Comparison of ENCODE assay signal across 12 cellular contexts in genomic region chr9:31146485-31147166, GRCh38.
DNase-seq lines count a peak whose midpoint lies in the region; ATAC-seq and FAIRE-seq lines count a peak whose summit lies in the region.
"Had no signal": no experiment of that assay in that cellular context is flagged by ENCODE, and none has a peak within 500 bp of the region (broad histone marks: within the 10 kb centered on the region; RNA-seq: fewer than 3 reads in every experiment).

No MANE protein-coding gene starts in this region.

- no peak overlapping the region for H3K4me3 ChIP-seq in CD8-positive, alpha-beta memory T cell (ENCODE audit: low read length)
- H3K4me3 ChIP-seq: tibial nerve had no signal

- H3K36me3 Mint-ChIP-seq in CD8-positive, alpha-beta memory T cell, result peaks cover 0 to 4% (median 0%) of the 10 kb centered on the region in 3 donors

- H3K4me1 ChIP-seq in CD8-positive, alpha-beta memory T cell (ENCODE audit: insufficient read depth, low read length), result no peaks in the 10 kb centered on the region
- H3K4me1 ChIP-seq: tibial nerve had no signal

- H3K27me3 Mint-ChIP-seq in CD8-positive, alpha-beta memory T cell, result no peaks in the 10 kb centered on the region

- POLR2A ChIA-PET in CD8-positive, alpha-beta memory T cell (lab: Charles Lee), result no interaction called here

- H3K27ac ChIP-seq in CD8-positive, alpha-beta memory T cell (ENCODE audit: low read depth, low read length), result no peak overlapping the region
- H3K27ac ChIP-seq: 22Rv1, tibial nerve had no signal

- no peak overlapping the region for H3K27ac Mint-ChIP-seq in CD8-positive, alpha-beta memory T cell

- peaks cover 0 to 7% (median 6%) of the 10 kb centered on the region in 3 donors for H3K4me1 Mint-ChIP-seq in CD8-positive, alpha-beta memory T cell

- no peak overlapping the region for H3K4me3 Mint-ChIP-seq in CD8-positive, alpha-beta memory T cell

- no peaks in the 10 kb centered on the region for H3K27me3 ChIP-seq in CD8-positive, alpha-beta memory T cell (ENCODE audit: insufficient read depth, low read length, poor library complexity, severe bottlenecking)
- H3K27me3 ChIP-seq: tibial nerve had no signal

- peaks cover 0 to 7% (median 0%) of the 10 kb centered on the region in 5 donors for H3K9me3 Mint-ChIP-seq in CD8-positive, alpha-beta memory T cell

- ATAC-seq in GM19395 (IDR thresholded peaks at IDR 0.05; ENCODE audit: unreplicated experiment) (peak; percentile 97), HG02759 (IDR thresholded peaks at IDR 0.05; ENCODE audit: unreplicated experiment) (peak; percentile 95), HG03432 (IDR thresholded peaks at IDR 0.05; ENCODE audit: unreplicated experiment) (peak; percentile 95)
- ATAC-seq: PC-3 had no signal

- CTCF ChIA-PET in CD8-positive, alpha-beta memory T cell (lab: Charles Lee), result no interaction called here

- peak; percentile 21 for FAIRE-seq in A204.1 (lab: Jason Lieb, UNC)

- no peaks in the 10 kb centered on the region for H3K9me3 ChIP-seq in CD8-positive, alpha-beta memory T cell (ENCODE audit: low read length)
- H3K9me3 ChIP-seq: tibial nerve had no signal

- H3K36me3 ChIP-seq in CD8-positive, alpha-beta memory T cell (ENCODE audit: insufficient read depth, low read length), result no peaks in the 10 kb centered on the region
- H3K36me3 ChIP-seq: tibial nerve had no signal

- DNase-seq in CD8-positive, alpha-beta memory T cell, result no peak
- DNase-seq in NCI-H446 (lab: John Stamatoyannopoulos, UW), result no peak
- no peak for DNase-seq in NCI-H226
- DNase-seq in stimulated activated CD4-positive, alpha-beta T cell treated with anti-CD3 and anti-CD28 coated beads, Interleukin-2, amount 100 ng/mL, for 24 hours, result no peak
- DNase-seq: PC-3, SW 1271 had no signal
